8 cellular contexts compared by ENCODE assay signal in genomic region chr3:124780767-124781485, GRCh38. TPM values are rescaled to one million over a fixed set of nuclear protein-coding genes. Genes with fewer than 3 reads are reported as not detected.
DNase-seq lines count a peak whose midpoint lies in the region; ATAC-seq and TF ChIP-seq lines count a peak whose summit lies in the region.

No MANE protein-coding gene starts in this region.

- DNase-seq in ELR (ENCODE audit: low read depth): peak; percentile 63
- peak; percentile 93 for DNase-seq in cardiac septum (ENCODE audit: low spot score)
- peak; percentile 90 to 94 for DNase-seq in psoas muscle
- DNase-seq in GM10248 (ENCODE audit: extremely low spot score): no peak
- DNase-seq in OCI-M2 (lab: John Stamatoyannopoulos, UW; ENCODE audit: unreplicated experiment): no peak

- no peaks in the 10 kb centered on the region for H3K27me3 ChIP-seq in psoas muscle (ENCODE audit: insufficient read depth in 3 of 3, low read length in 2 of 3)

- CTCF ChIA-PET in GM10248 (lab: Yijun Ruan, JAX): interaction anchor here (1.2 to 5.3 kb wide), 3 partner anchors 11 to 120 kb away, joined by 3 to 22 read pairs (median 15); no protein-coding TSS in a partner anchor

- H3K36me3 ChIP-seq in psoas muscle (ENCODE audit: insufficient read depth in 1 of 2, low read depth in 1 of 2): no peaks in the 10 kb centered on the region

- H3K4me3 ChIP-seq in psoas muscle: peak overlapping the region; percentile 5

- no peaks in the 10 kb centered on the region for H3K9me3 ChIP-seq in psoas muscle

- H3K27ac ChIP-seq in psoas muscle: peak overlapping the region; percentile 92

- H3K4me1 ChIP-seq in psoas muscle: peaks cover 40% of the 10 kb centered on the region

- ATAC-seq in SK-N-SH treated with all-trans-retinoic acid at 6 μM for 48 hours: peak; percentile 28
- ATAC-seq in psoas muscle: peak; percentile 95 to 96 (median 95)
- ATAC-seq in HG02588 (IDR thresholded peaks at IDR 0.05; ENCODE audit: unreplicated experiment): no peak
- ATAC-seq in HG02571 (IDR thresholded peaks at IDR 0.05; ENCODE audit: unreplicated experiment): no peak

- WGBS in psoas muscle, 3 donors: 0 to 5% (median 4%) methylated on average over 15 of the region's 15 CpGs

- intact Hi-C loops in cardiac septum (cut with DNase I) (loop anchor here (2.0 to 10.0 kb wide), 2 partner anchors 32 to 274 kb away; partner anchors contain the start of gene HEG1), psoas muscle (cut with DNase I) (loop anchor here in 1 of 2 donors (1.0 kb wide), 1 partner anchor 54 kb away; no protein-coding TSS in a partner anchor)

- POLR2A ChIA-PET in GM10248 (lab: Yijun Ruan, JAX): no interaction called here

- no peak for TF ChIP-seq CTCF in psoas muscle (IDR thresholded peaks at IDR 0.05)
- TF ChIP-seq CTCF in GM10248 (IDR thresholded peaks at IDR 0.05; ENCODE audit: control extremely low read depth, extremely low read depth, low read depth, missing control alignments): no peak

TF ChIP-seq in SK-N-SH treated with all-trans-retinoic acid at 6 μM for 48 hours, 23 proteins besides CTCF, POLR2A, EP300 and RAD21:
- no peak for TF ChIP-seq PPARA (CRISPR knock-in tag; IDR thresholded peaks at IDR 0.05; ENCODE audit: borderline replicate concordance)
- no peak for TF ChIP-seq GLIS3 (CRISPR knock-in tag; IDR thresholded peaks at IDR 0.05)
- no peak for TF ChIP-seq OSR1 (CRISPR knock-in tag; IDR thresholded peaks at IDR 0.05)
- no peak for TF ChIP-seq CSRNP3 (CRISPR knock-in tag; IDR thresholded peaks at IDR 0.05)
- TF ChIP-seq TCF4 (CRISPR knock-in tag; IDR thresholded peaks at IDR 0.05; ENCODE audit: borderline replicate concordance): no peak
- no peak for TF ChIP-seq TOX (CRISPR knock-in tag; IDR thresholded peaks at IDR 0.05; ENCODE audit: borderline replicate concordance)
- no peak for TF ChIP-seq ZNF8 (CRISPR knock-in tag; IDR thresholded peaks at IDR 0.05)
- no peak for TF ChIP-seq ARNTL (CRISPR knock-in tag; IDR thresholded peaks at IDR 0.05; ENCODE audit: borderline replicate concordance, low read depth)
- TF ChIP-seq ZFP3 (CRISPR knock-in tag; IDR thresholded peaks at IDR 0.05): no peak
- TF ChIP-seq ZFP30 (CRISPR knock-in tag; IDR thresholded peaks at IDR 0.05): no peak
- no peak for TF ChIP-seq BACH2 (CRISPR knock-in tag; IDR thresholded peaks at IDR 0.05; ENCODE audit: borderline replicate concordance)
- no peak for TF ChIP-seq ISL1 (CRISPR knock-in tag; IDR thresholded peaks at IDR 0.05)
- no peak for TF ChIP-seq ESRRG (CRISPR knock-in tag; IDR thresholded peaks at IDR 0.05)
- no peak for TF ChIP-seq RARB (CRISPR knock-in tag; IDR thresholded peaks at IDR 0.05)
- no peak for TF ChIP-seq ZNF70 (CRISPR knock-in tag; IDR thresholded peaks at IDR 0.05)

RNA-seq across cellular contexts. Expression of gene UMPS, which starts 50.7 kb away (rescaled TPM):
- total RNA-seq in cardiac septum: 13.5 TPM
- total RNA-seq in psoas muscle: 1 to 10 TPM; 4.2 to 9.2 (median 6.3) TPM
- 1 to 10 TPM; 3.6 to 6.9 (median 6.6) TPM for polyA plus RNA-seq in psoas muscle

Comparison
In these comparisons a context has a peak if more than half of its experiments do, and no peak if none do; other contexts are left out.
1. DNase-seq: peak in ELR (single experiment), cardiac septum (single experiment) and psoas muscle (2 of 2); none in GM10248 (single experiment) and OCI-M2 (single experiment).
2. ATAC-seq: peak in SK-N-SH treated with all-trans-retinoic acid at 6 μM for 48 hours (single experiment) and psoas muscle (4 of 4); none in HG02588 (single experiment) and HG02571 (single experiment).